Comparison of ENCODE assay signal across 28 cellular contexts in genomic region chr3:151491525-151491924, GRCh38. TPM values are rescaled to one million over a fixed set of nuclear protein-coding genes. Genes with fewer than 3 reads are reported as not detected.
"Had no signal": no experiment of that assay in that cellular context is flagged by ENCODE, and none has a peak within 500 bp of the region (broad histone marks: within the 10 kb centered on the region; RNA-seq: fewer than 3 reads in every experiment).

No MANE protein-coding gene starts in this region.

- H2AFZ ChIP-seq: PC-9 had no signal

- H3K27me3 Mint-ChIP-seq: activated B cell treated with CpG ODN at 0.5 μM for 24 hours; activated CD4-positive, alpha-beta T cell treated with anti-CD3 and anti-CD28 coated beads, Interleukin-2, amount 10 ng/mL, durations not matched to agents 24 days and 14 days; brain had no signal

- H3K4me1 Mint-ChIP-seq: activated B cell treated with CpG ODN at 0.5 μM for 24 hours; activated CD4-positive, alpha-beta T cell treated with anti-CD3 and anti-CD28 coated beads, Interleukin-2, amount 10 ng/mL, durations not matched to agents 24 days and 14 days; activated CD8-positive, alpha-beta memory T cell treated with anti-CD3 and anti-CD28 coated beads, Interleukin-2, amount 10 ng/mL, durations not matched to agents 7 days and 5 days; activated naive CD4-positive, alpha-beta T cell treated with anti-CD3 and anti-CD28 coated beads, Interleukin-2, amount 50 U/mL, for 24 hours; brain; T-cell had no signal

- H3K27ac ChIP-seq: cardiac muscle cell, PC-9, SK-N-MC had no signal

- ATAC-seq: activated CD8-positive, alpha-beta memory T cell treated with anti-CD3 and anti-CD28 coated beads, Interleukin-2, amount 10 ng/mL, durations not matched to agents 7 days and 5 days; T-cell had no signal

- H3K9me3 Mint-ChIP-seq: activated B cell treated with CpG ODN at 0.5 μM for 24 hours; activated CD4-positive, alpha-beta T cell treated with anti-CD3 and anti-CD28 coated beads, Interleukin-2, amount 10 ng/mL, durations not matched to agents 24 days and 14 days; activated naive CD4-positive, alpha-beta T cell treated with anti-CD3 and anti-CD28 coated beads, Interleukin-2, amount 50 U/mL, for 24 hours; activated T-helper 1 cell treated with anti-CD3 and anti-CD28 coated beads, Interleukin-12 subunit alpha, Interleukin-12 subunit beta, Interleukin-2, Interleukin-4 antibody, amounts not matched to agents 30 ng/mL and 10 ng/mL and 1 ng/mL, durations not matched to agents 14 hours and 24 hours and 36 hours had no signal

- H3K27me3 ChIP-seq: cardiac muscle cell had no signal

- H3K36me3 ChIP-seq: cardiac muscle cell had no signal

- H3K4me3 Mint-ChIP-seq: activated B cell treated with CpG ODN at 0.5 μM for 24 hours; activated CD4-positive, alpha-beta T cell treated with anti-CD3 and anti-CD28 coated beads, Interleukin-2, amount 10 ng/mL, durations not matched to agents 24 days and 14 days; activated CD8-positive, alpha-beta memory T cell treated with anti-CD3 and anti-CD28 coated beads, Interleukin-2, amount 10 ng/mL, durations not matched to agents 7 days and 5 days; activated naive CD4-positive, alpha-beta T cell treated with anti-CD3 and anti-CD28 coated beads, Interleukin-2, amount 50 U/mL, for 24 hours; activated T-cell treated with anti-CD3 and anti-CD28 coated beads, Interleukin-2, amount 50 U/mL, for 24 hours; activated T-helper 1 cell treated with anti-CD3 and anti-CD28 coated beads, Interleukin-12 subunit alpha, Interleukin-12 subunit beta, Interleukin-2, Interleukin-4 antibody, amounts not matched to agents 30 ng/mL and 10 ng/mL and 1 ng/mL, durations not matched to agents 14 hours and 24 hours and 36 hours; brain; T-cell had no signal

- H3K4me3 ChIP-seq: cardiac muscle cell, PC-9, SK-N-MC had no signal

- H3K4me2 ChIP-seq: PC-9 had no signal

- FAIRE-seq: TTC549 had no signal

- H3K36me3 Mint-ChIP-seq: activated CD8-positive, alpha-beta memory T cell treated with anti-CD3 and anti-CD28 coated beads, Interleukin-2, amount 10 ng/mL, durations not matched to agents 7 days and 5 days; activated naive CD4-positive, alpha-beta T cell treated with anti-CD3 and anti-CD28 coated beads, Interleukin-2, amount 50 U/mL, for 24 hours; brain; T-cell had no signal

- H3K27ac Mint-ChIP-seq: activated B cell treated with CpG ODN at 0.5 μM for 24 hours; activated CD4-positive, alpha-beta T cell treated with anti-CD3 and anti-CD28 coated beads, Interleukin-2, amount 10 ng/mL, durations not matched to agents 24 days and 14 days; activated CD8-positive, alpha-beta memory T cell treated with anti-CD3 and anti-CD28 coated beads, Interleukin-2, amount 10 ng/mL, durations not matched to agents 7 days and 5 days; activated naive CD4-positive, alpha-beta T cell treated with anti-CD3 and anti-CD28 coated beads, Interleukin-2, amount 50 U/mL, for 24 hours; activated T-cell treated with anti-CD3 and anti-CD28 coated beads, Interleukin-2, amount 50 U/mL, for 24 hours; activated T-helper 1 cell treated with anti-CD3 and anti-CD28 coated beads, Interleukin-12 subunit alpha, Interleukin-12 subunit beta, Interleukin-2, Interleukin-4 antibody, amounts not matched to agents 30 ng/mL and 10 ng/mL and 1 ng/mL, durations not matched to agents 14 hours and 24 hours and 36 hours; T-cell had no signal

- DNase-seq: activated B cell treated with CpG ODN at 0.5 μM for 24 hours; activated CD4-positive, alpha-beta T cell treated with anti-CD3 and anti-CD28 coated beads for 1 hour; activated CD4-positive, alpha-beta T cell treated with anti-CD3 and anti-CD28 coated beads, Interleukin-2, amount 10 ng/mL, durations not matched to agents 24 days and 14 days; activated CD4-positive, alpha-beta T cell treated with anti-CD3 and anti-CD28 coated beads, Interleukin-2, amount 50 U/mL, for 48 hours; activated CD8-positive, alpha-beta memory T cell treated with anti-CD3 and anti-CD28 coated beads, Interleukin-2, amount 10 ng/mL, durations not matched to agents 7 days and 5 days; activated effector memory CD4-positive, alpha-beta T cell treated with Interleukin-2 at 50 U/mL for 16 hours; activated naive CD4-positive, alpha-beta T cell; activated T-cell treated with anti-CD3 and anti-CD28 coated beads, Interleukin-2, amount 50 U/mL, for 24 hours; aorta; IMR-90; Kasumi-1; KBM-7; NCI-H1105; NCI-H1436; NCI-H187 treated with DMSO at 0.1 percent for 48 hours; NCI-H2081 treated with DMSO at 0.1 percent for 48 hours; NCI-H446; NCI-H524; PC-9; T-cell; T-helper 2 cell; T1000 had no signal

RNA-seq across cellular contexts. Expression of gene IGSF10, which starts 30.7 kb away (rescaled TPM):
- total RNA-seq: activated B cell treated with CpG ODN at 0.5 μM for 24 hours; activated CD4-positive, alpha-beta T cell treated with anti-CD3 and anti-CD28 coated beads, Interleukin-2, amount 10 ng/mL, durations not matched to agents 24 days and 14 days; activated CD8-positive, alpha-beta memory T cell treated with anti-CD3 and anti-CD28 coated beads, Interleukin-2, amount 10 ng/mL, durations not matched to agents 7 days and 5 days; activated T-helper 1 cell treated with anti-CD3 and anti-CD28 coated beads, Interleukin-12 subunit alpha, Interleukin-12 subunit beta, Interleukin-2, Interleukin-4 antibody, amounts not matched to agents 30 ng/mL and 10 ng/mL and 1 ng/mL, durations not matched to agents 14 hours and 24 hours and 36 hours had no signal
- polyA plus RNA-seq: cardiac muscle cell had no signal
